In the genomic region with DNA sequence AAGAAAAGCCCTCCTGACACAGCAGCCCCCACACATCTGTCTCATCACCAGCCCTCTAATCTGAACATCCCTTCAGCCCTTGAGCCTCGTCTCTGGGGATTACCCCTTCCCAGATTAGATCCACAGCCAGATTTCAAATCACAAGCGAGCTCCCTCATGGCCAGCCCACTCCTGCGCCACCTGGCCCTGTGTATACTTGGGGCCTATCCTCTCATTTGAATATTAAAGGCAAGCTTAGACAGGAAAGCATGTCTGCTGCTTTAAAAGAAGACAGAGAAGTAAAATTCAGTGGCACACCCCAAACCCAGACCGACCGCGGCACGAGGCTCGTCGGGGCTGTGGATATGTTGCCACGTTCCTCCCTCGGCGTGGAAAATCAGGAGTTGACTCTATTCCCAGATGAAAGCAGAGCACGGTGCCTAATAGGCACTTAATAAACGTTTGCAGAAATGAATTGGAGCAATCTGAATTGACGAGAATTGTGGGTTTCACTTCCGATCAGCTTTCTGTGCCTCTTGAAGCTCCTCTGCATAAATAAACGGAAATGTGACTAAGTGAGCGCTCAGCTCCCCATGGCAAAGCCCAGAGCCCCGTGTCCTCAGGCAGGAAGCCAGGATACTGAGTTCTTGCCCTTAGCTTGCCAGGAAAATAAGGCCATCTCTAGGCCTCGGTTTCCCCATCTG, we compare ENCODE assay signal across 9 cellular contexts.
A peak's percentile ranks its signal among the peaks of the same experiment; 100 is the strongest.
DNase-seq lines count a peak whose midpoint lies in the region; ATAC-seq lines count a peak whose summit lies in the region.
"Had no signal": no experiment of that assay in that cellular context is flagged by ENCODE, and none has a peak within 500 bp of the region (broad histone marks: within the 10 kb centered on the region; RNA-seq: fewer than 3 reads in every experiment).

No MANE protein-coding gene starts in this region.

- peak overlapping the region; percentile 19 for H3K27ac Mint-ChIP-seq in stimulated activated naive CD8-positive, alpha-beta T cell treated with anti-CD3 and anti-CD28 coated beads, Interleukin-15, Interleukin-2, amounts not matched to agents 100 ng/mL and 50 ng/mL, for 24 hours
- no peak overlapping the region for H3K27ac Mint-ChIP-seq in stimulated activated naive CD8-positive, alpha-beta T cell treated with anti-CD3 and anti-CD28 coated beads, Interleukin-15, amount 100 ng/mL, for 72 hours
- H3K27ac Mint-ChIP-seq: activated CD4-positive, alpha-beta T cell treated with anti-CD3 and anti-CD28 coated beads for 36 hours had no signal

- ATAC-seq in stimulated activated naive CD8-positive, alpha-beta T cell treated with anti-CD3 and anti-CD28 coated beads, Interleukin-15, amount 100 ng/mL, for 72 hours: no peak
- ATAC-seq: activated CD4-positive, alpha-beta T cell treated with anti-CD3 and anti-CD28 coated beads for 36 hours had no signal

- no peaks in the 10 kb centered on the region for H3K27me3 Mint-ChIP-seq in stimulated activated naive CD8-positive, alpha-beta T cell treated with anti-CD3 and anti-CD28 coated beads, Interleukin-15, Interleukin-2, amounts not matched to agents 100 ng/mL and 50 ng/mL, for 24 hours
- H3K27me3 Mint-ChIP-seq in stimulated activated naive CD8-positive, alpha-beta T cell treated with anti-CD3 and anti-CD28 coated beads, Interleukin-15, amount 100 ng/mL, for 72 hours: no peaks in the 10 kb centered on the region
- H3K27me3 Mint-ChIP-seq: activated CD4-positive, alpha-beta T cell treated with anti-CD3 and anti-CD28 coated beads for 36 hours had no signal

- DNase-seq in stimulated activated naive CD8-positive, alpha-beta T cell treated with anti-CD3 and anti-CD28 coated beads, Interleukin-15, amount 100 ng/mL, for 72 hours: no peak
- DNase-seq in NOMO-1 treated with DMSO at 0.1 percent for 48 hours (lab: John Stamatoyannopoulos, UW; ENCODE audit: unreplicated experiment) (peak; percentile 82), fibroblast of gingiva (ENCODE audit: low read depth) (peak; percentile 11), NCI-H187 treated with DMSO at 0.1 percent for 48 hours (lab: John Stamatoyannopoulos, UW) (no peak), NCI-H446 (lab: John Stamatoyannopoulos, UW) (no peak), HK-2 (ENCODE audit: unreplicated experiment) (no peak), CD1c-positive myeloid dendritic cell (ENCODE audit: extremely low spot score) (no peak)
- DNase-seq: activated CD4-positive, alpha-beta T cell treated with anti-CD3 and anti-CD28 coated beads for 36 hours had no signal

- H3K4me1 Mint-ChIP-seq in stimulated activated naive CD8-positive, alpha-beta T cell treated with anti-CD3 and anti-CD28 coated beads, Interleukin-15, Interleukin-2, amounts not matched to agents 100 ng/mL and 50 ng/mL, for 24 hours (ENCODE audit: low read depth): no peaks in the 10 kb centered on the region
- no peaks in the 10 kb centered on the region for H3K4me1 Mint-ChIP-seq in stimulated activated naive CD8-positive, alpha-beta T cell treated with anti-CD3 and anti-CD28 coated beads, Interleukin-15, amount 100 ng/mL, for 72 hours
- H3K4me1 Mint-ChIP-seq: activated CD4-positive, alpha-beta T cell treated with anti-CD3 and anti-CD28 coated beads for 36 hours had no signal

- no peaks in the 10 kb centered on the region for H3K9me3 Mint-ChIP-seq in stimulated activated naive CD8-positive, alpha-beta T cell treated with anti-CD3 and anti-CD28 coated beads, Interleukin-15, Interleukin-2, amounts not matched to agents 100 ng/mL and 50 ng/mL, for 24 hours
- H3K9me3 Mint-ChIP-seq in stimulated activated naive CD8-positive, alpha-beta T cell treated with anti-CD3 and anti-CD28 coated beads, Interleukin-15, amount 100 ng/mL, for 72 hours: no peaks in the 10 kb centered on the region

- H3K4me3 Mint-ChIP-seq in stimulated activated naive CD8-positive, alpha-beta T cell treated with anti-CD3 and anti-CD28 coated beads, Interleukin-15, Interleukin-2, amounts not matched to agents 100 ng/mL and 50 ng/mL, for 24 hours: no peak overlapping the region
- no peak overlapping the region for H3K4me3 Mint-ChIP-seq in stimulated activated naive CD8-positive, alpha-beta T cell treated with anti-CD3 and anti-CD28 coated beads, Interleukin-15, amount 100 ng/mL, for 72 hours
- H3K4me3 Mint-ChIP-seq: activated CD4-positive, alpha-beta T cell treated with anti-CD3 and anti-CD28 coated beads for 36 hours had no signal

- peaks cover 21% of the 10 kb centered on the region for H3K36me3 Mint-ChIP-seq in stimulated activated naive CD8-positive, alpha-beta T cell treated with anti-CD3 and anti-CD28 coated beads, Interleukin-15, Interleukin-2, amounts not matched to agents 100 ng/mL and 50 ng/mL, for 24 hours (ENCODE audit: low read depth)

Comparison
In these comparisons a context has a peak if more than half of its experiments do, and no peak if none do; other contexts are left out.
1. DNase-seq: peak in NOMO-1 treated with DMSO at 0.1 percent for 48 hours (single experiment) and fibroblast of gingiva (single experiment); none in stimulated activated naive CD8-positive, alpha-beta T cell treated with anti-CD3 and anti-CD28 coated beads, Interleukin-15, amount 100 ng/mL, for 72 hours (0 of 2), NCI-H187 treated with DMSO at 0.1 percent for 48 hours (single experiment), NCI-H446 (0 of 2), HK-2 (single experiment) and CD1c-positive myeloid dendritic cell (single experiment).